Comparison of ENCODE assay signal across 8 cellular contexts in the genomic region with DNA sequence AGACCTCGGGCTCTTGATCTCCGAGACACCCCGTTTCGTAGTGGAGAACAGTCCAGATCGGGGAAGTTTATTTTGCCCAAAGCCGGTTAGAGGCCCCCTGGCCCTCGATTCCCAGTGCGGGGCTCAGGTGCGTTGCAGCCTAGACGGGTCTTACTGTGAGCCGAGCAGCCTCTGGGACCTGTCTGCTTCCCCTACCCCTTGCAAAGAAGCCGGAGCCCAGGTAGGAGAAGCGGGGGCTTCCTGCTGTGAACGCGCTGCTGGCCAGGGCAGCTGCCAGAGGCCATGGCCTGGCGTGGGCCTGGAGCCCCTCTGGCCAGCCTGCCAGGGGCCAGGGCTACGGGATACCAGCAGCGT. TPM values are rescaled to one million over a fixed set of nuclear protein-coding genes. Genes with fewer than 3 reads are reported as not detected.
DNase-seq lines count a peak whose midpoint lies in the region; ATAC-seq and TF ChIP-seq lines count a peak whose summit lies in the region.

No MANE protein-coding gene starts in this region.

- H3K79me2 ChIP-seq in PC-9 (ENCODE audit: low read depth) = peaks cover 41% of the 10 kb centered on the region
- no peaks in the 10 kb centered on the region for H3K79me2 ChIP-seq in parathyroid adenoma

- H3K9me3 ChIP-seq in PC-9 (ENCODE audit: insufficient read depth, low read depth) = no peaks in the 10 kb centered on the region
- H3K9me3 ChIP-seq in parathyroid adenoma (ENCODE audit: control insufficient read depth, low read length) = no peaks in the 10 kb centered on the region

- peak overlapping the region; percentile 93 for H2AFZ ChIP-seq in PC-9
- peak overlapping the region; percentile 82 for H2AFZ ChIP-seq in parathyroid adenoma

- H3K9me2 ChIP-seq in PC-9 (ENCODE audit: insufficient read depth) = no peaks in the 10 kb centered on the region

- intact Hi-C loops in Calu3 (cut with micrococcal nuclease; ENCODE audit: unreplicated experiment) (no loop called here), PC-9 (cut with micrococcal nuclease; ENCODE audit: unreplicated experiment) (loop anchor here (5.0 kb wide), 1 partner anchor 35 kb away; a partner anchor contains a TSS)

- H3K27me3 ChIP-seq in PC-9 (ENCODE audit: insufficient read depth, low read depth) (no peaks in the 10 kb centered on the region), parathyroid adenoma (ENCODE audit: control insufficient read depth, insufficient read depth, low read length) (no peaks in the 10 kb centered on the region)

- H3K4me3 ChIP-seq in PC-9 (peak overlapping the region; percentile 88), epithelial cell of esophagus (ENCODE audit: low read length) (peak overlapping the region; percentile 82), parathyroid adenoma (ENCODE audit: low read depth, low read length) (peak overlapping the region; percentile 78)

- BruUV-seq in Calu3 (replicated peaks; lab: Mats Ljungman, UMichigan) = no TSS peak
- no TSS peak for BruUV-seq in PC-9 (replicated peaks; lab: Mats Ljungman, UMichigan)

- TF ChIP-seq CTCF in Calu3 (IDR thresholded peaks at IDR 0.05; ENCODE audit: unreplicated experiment) (no peak), PC-9 (conservative IDR thresholded peaks at IDR 0.05) (peak; percentile 28; the same call in 1 of the 2 replicates), epithelial cell of esophagus (IDR thresholded peaks at IDR 0.05; ENCODE audit: insufficient read depth, low read depth, low read length, missing control alignments) (no peak), parathyroid adenoma (IDR thresholded peaks at IDR 0.05) (no peak)

- H3K36me3 Mint-ChIP-seq in Calu3 (ENCODE audit: insufficient read depth, unreplicated experiment) = peaks cover 33% of the 10 kb centered on the region

- ATAC-seq in HG02981 (IDR thresholded peaks at IDR 0.05; ENCODE audit: unreplicated experiment) = no peak
- no peak for ATAC-seq in GM21717 (IDR thresholded peaks at IDR 0.05; ENCODE audit: unreplicated experiment)
- no peak for ATAC-seq in GM18870 (IDR thresholded peaks at IDR 0.05; ENCODE audit: unreplicated experiment)

- H4K20me1 ChIP-seq in PC-9 (ENCODE audit: insufficient read depth) = peaks cover 4% of the 10 kb centered on the region

- peaks cover 20% of the 10 kb centered on the region for H3K4me1 ChIP-seq in PC-9 (replicated peaks; ENCODE audit: insufficient read depth)
- H3K4me1 ChIP-seq in parathyroid adenoma = peaks cover 3% of the 10 kb centered on the region

- H3K4me1 Mint-ChIP-seq in Calu3 (ENCODE audit: low read depth, unreplicated experiment) = peaks cover 8% of the 10 kb centered on the region

- H3K4me2 ChIP-seq in PC-9 (peak overlapping the region; percentile 99), parathyroid adenoma (ENCODE audit: low read length) (peak overlapping the region; percentile 89)

- H3K27me3 Mint-ChIP-seq in Calu3 (ENCODE audit: unreplicated experiment) = no peaks in the 10 kb centered on the region

- H3F3A ChIP-seq in PC-9 (ENCODE audit: insufficient read depth, low read depth) = peaks cover 14% of the 10 kb centered on the region; the same call in 1 of the 2 replicates

- POLR2A ChIA-PET in PC-9 (lab: Charles Lee; ENCODE audit: unreplicated experiment) = interaction anchor here (1.0 kb wide), 1 partner anchor 33 kb away, joined by 3 read pairs; no protein-coding TSS in a partner anchor

- H3K9ac ChIP-seq in parathyroid adenoma = no peak overlapping the region

- DNase-seq in Calu3 = no peak
- DNase-seq in PC-9 = peak in 1 of 2 experiments; percentile 26
- DNase-seq in epithelial cell of esophagus (ENCODE audit: low read depth) = no peak
- DNase-seq in activated gamma-delta T cell (lab: John Stamatoyannopoulos, UW) = no peak

- H3K27ac Mint-ChIP-seq in Calu3 (ENCODE audit: unreplicated experiment) = peak overlapping the region; percentile 43

- H3K4me3 Mint-ChIP-seq in Calu3 (ENCODE audit: low read depth, unreplicated experiment) = peak overlapping the region; percentile 69

- H3K36me3 ChIP-seq in PC-9 (ENCODE audit: low read depth) (no peaks in the 10 kb centered on the region), parathyroid adenoma (ENCODE audit: control insufficient read depth, insufficient read depth, low read length) (no peaks in the 10 kb centered on the region)

- CTCF ChIA-PET in Calu3 (lab: Charles Lee) = no interaction called here
- CTCF ChIA-PET in PC-9 (lab: Charles Lee) = no interaction called here

- H3K9me3 Mint-ChIP-seq in Calu3 (ENCODE audit: low read depth, unreplicated experiment) = no peaks in the 10 kb centered on the region

- H3K27ac ChIP-seq in PC-9 = peak overlapping the region; percentile 45; the same call in 1 of the 2 replicates
- peak overlapping the region; percentile 67 for H3K27ac ChIP-seq in parathyroid adenoma

RNA-seq across cellular contexts. Expression of a gene that starts 0.6 kb away (rescaled TPM):
- total RNA-seq in Calu3 (2022) = 185 and 195 TPM in 2 replicates
- total RNA-seq in PC-9 (2021) = 243 and 308 TPM in 2 replicates

RNA-seq across cellular contexts. Expression of a gene that starts 8.8 kb away (rescaled TPM):
- total RNA-seq in Calu3 (2022) = 23.9 and 26.6 TPM in 2 replicates
- total RNA-seq in PC-9 (2021) = 31.4 and 35.5 TPM in 2 replicates

RNA-seq across cellular contexts. Expression of a gene that starts 35.0 kb away (rescaled TPM):
- total RNA-seq in Calu3 (2022) (63.4 and 69.6 TPM in 2 replicates), PC-9 (2021) (97.0 and 113 TPM in 2 replicates)

RNA-seq across cellular contexts. Expression of a gene that starts 41.4 kb away (rescaled TPM):
- total RNA-seq in Calu3 (2022) (37.9 and 43.1 TPM in 2 replicates), PC-9 (2021) (10.6 and 14.5 TPM in 2 replicates)
